Comparison of ENCODE assay signal across 8 cellular contexts in genomic region chr2:179049546-179050311, GRCh38. TPM values are rescaled to one million over a fixed set of nuclear protein-coding genes. Genes with fewer than 3 reads are reported as not detected.
A peak's percentile ranks its signal among the peaks of the same experiment; 100 is the strongest.
DNase-seq lines count a peak whose midpoint lies in the region; ATAC-seq and TF ChIP-seq lines count a peak whose summit lies in the region.

CCDC141 (minus strand) TSS chr2:179050137; CDS start chr2:179049941, 196 bp downstream.

- H2BK5ac ChIP-seq in H9 (ENCODE audit: insufficient read length, low read length): no peak within 1 kb of the TSS

- no peak within 1 kb of the TSS for H2BK12ac ChIP-seq in H9 (ENCODE audit: insufficient read length, low read depth, low read length)

- CTCF ChIA-PET in A673 (lab: Charles Lee): no interaction called here

- POLR2A ChIA-PET in A673 (lab: Charles Lee; ENCODE audit: low non-redundant PET): no interaction called here

- H3T11ph ChIP-seq in H9 (ENCODE audit: low read length): no peak within 1 kb of the TSS

- no peak within 1 kb of the TSS for H4K8ac ChIP-seq in H9 (replicated peaks; ENCODE audit: insufficient read length, low read depth, low read length)

- peaks cover 0 to 5% (median 4%) of the 10 kb centered on the region in 3 experiments; a peak in 3 of 7 replicates for H3K36me3 Mint-ChIP-seq in H9 (ENCODE audit: insufficient read depth in 1 of 3, low read depth in 3 of 3)
- no peaks in the 10 kb centered on the region for H3K36me3 Mint-ChIP-seq in nephron progenitor cell (ENCODE audit: low read depth)

- H3K27ac ChIP-seq in H9 (ENCODE audit: insufficient read length, low read depth, low read length) (no peak within 1 kb of the TSS), MM.1S (ENCODE audit: low read length) (no peak within 1 kb of the TSS; the same call in 1 of the 2 replicates), colonic mucosa (no peak within 1 kb of the TSS), A673 (ENCODE audit: low read depth, low read length, poor library complexity, severe bottlenecking) (no peak within 1 kb of the TSS)

- H4K5ac ChIP-seq in H9 (ENCODE audit: insufficient read length, low read depth, low read length): no peak within 1 kb of the TSS

- H3K18ac ChIP-seq in H9 (ENCODE audit: insufficient read length, low read depth, low read length): no peak within 1 kb of the TSS

- H3K9me3 Mint-ChIP-seq in H9 (no peaks in the 10 kb centered on the region), nephron progenitor cell (peaks cover 8% of the 10 kb centered on the region)

- no peak within 1 kb of the TSS for H2BK15ac ChIP-seq in H9 (ENCODE audit: low read depth, low read length)

- TF ChIP-seq CTCF in H9 (conservative IDR thresholded peaks at IDR 0.05): no peak
- TF ChIP-seq CTCF in MM.1S (IDR thresholded peaks at IDR 0.05; ENCODE audit: low read length): no peak
- no peak for TF ChIP-seq CTCF in colonic mucosa (IDR thresholded peaks at IDR 0.05)
- no peak for TF ChIP-seq CTCF in nephron progenitor cell (IDR thresholded peaks at IDR 0.05)
- no peak for TF ChIP-seq CTCF in A673 (conservative IDR thresholded peaks at IDR 0.05; ENCODE audit: low read depth, low read length)

- no peaks in the 10 kb centered on the region for H3K23me2 ChIP-seq in H9 (ENCODE audit: insufficient read length, low read depth, low read length, poor library complexity, severe bottlenecking)

- DNase-seq in H9: no peak
- peak; percentile 43 for DNase-seq in MM.1S
- no peak for DNase-seq in colonic mucosa
- no peak for DNase-seq in nephron progenitor cell
- DNase-seq in HCEC 1CT: no peak
- DNase-seq in A673 (ENCODE audit: low spot score): no peak
- no peak for DNase-seq in NCI-H1694 (lab: John Stamatoyannopoulos, UW)

- peak; percentile 70 for ATAC-seq in GM18517 (IDR thresholded peaks at IDR 0.05; ENCODE audit: unreplicated experiment)

- H2AK5ac ChIP-seq in H9 (ENCODE audit: insufficient read length, low read length): no peak within 1 kb of the TSS

- H2AFZ ChIP-seq in H9 (ENCODE audit: low read length) (no peak within 1 kb of the TSS), MM.1S (ENCODE audit: low read length) (peak within 1 kb of the TSS; percentile 42; the same call in 1 of the 2 replicates)

- H3K27me3 Mint-ChIP-seq in H9 (ENCODE audit: low read depth) (no peaks in the 10 kb centered on the region; the same call in 1 of the 2 replicates), nephron progenitor cell (ENCODE audit: low read depth, poor library complexity) (no peaks in the 10 kb centered on the region)

- H3K4me2 ChIP-seq in H9 (ENCODE audit: insufficient read depth, insufficient read length, low read length) (peak within 1 kb of the TSS; percentile 61), MM.1S (ENCODE audit: low read depth, low read length) (peak within 1 kb of the TSS; percentile 54)

- H2BK120ac ChIP-seq in H9 (ENCODE audit: low read depth, low read length, poor library complexity, severe bottlenecking): no peak within 1 kb of the TSS

- H3K14ac ChIP-seq in H9 (ENCODE audit: insufficient read depth, low read length): no peak within 1 kb of the TSS

- H3K4me1 ChIP-seq in H9 (ENCODE audit: insufficient read depth, low read length) (peaks cover 2% of the 10 kb centered on the region; the same call in 1 of the 2 replicates), MM.1S (ENCODE audit: low read length) (peaks cover 7% of the 10 kb centered on the region), colonic mucosa (no peaks in the 10 kb centered on the region), A673 (ENCODE audit: insufficient read depth, low read length, poor library complexity, severe bottlenecking) (no peaks in the 10 kb centered on the region)

- H3K4me3 Mint-ChIP-seq in H9 (peak within 1 kb of the TSS in 1 of 2 experiments; percentile 50; a peak in 3 of 5 replicates), nephron progenitor cell (peak within 1 kb of the TSS; percentile 63)

- no CpG with 5 or more reads among the region's 12 CpGs for WGBS in H9 (ENCODE audit: extremely low coverage, insufficient read length, low lambda C conversion rate)

- H4K91ac ChIP-seq in H9 (ENCODE audit: insufficient read length, low read depth, low read length): no peak within 1 kb of the TSS

- no peaks in the 10 kb centered on the region for H3K9me2 ChIP-seq in MM.1S (replicated peaks; ENCODE audit: insufficient read depth, low read length)

- H3K79me1 ChIP-seq in H9 (ENCODE audit: insufficient read depth, low read depth, low read length, poor library complexity, severe bottlenecking): no peaks in the 10 kb centered on the region

- no peak within 1 kb of the TSS for H3K4ac ChIP-seq in H9 (ENCODE audit: low read depth, low read length)

- H3K4me3 ChIP-seq in MM.1S (ENCODE audit: low read length): peak within 1 kb of the TSS; percentile 53
- H3K4me3 ChIP-seq in colonic mucosa: peak within 1 kb of the TSS; percentile 10
- no peak within 1 kb of the TSS for H3K4me3 ChIP-seq in A673 (ENCODE audit: low read depth, low read length, poor library complexity, severe bottlenecking)

- no peak within 1 kb of the TSS for H3K9ac ChIP-seq in H9 (ENCODE audit: extremely low read depth, insufficient read length, low read length)
- H3K9ac ChIP-seq in MM.1S (ENCODE audit: low read length): no peak within 1 kb of the TSS; the same call in 1 of the 2 replicates
- H3K9ac ChIP-seq in colonic mucosa (ENCODE audit: low read depth in 2 of 2, low read length in 2 of 2): no peak within 1 kb of the TSS

- H3K27ac Mint-ChIP-seq in H9 (peak within 1 kb of the TSS in 1 of 3 experiments; percentile 49; a peak in 3 of 7 replicates), nephron progenitor cell (peak within 1 kb of the TSS; percentile 87)

- no peaks in the 10 kb centered on the region for H3K27me3 ChIP-seq in H9 (ENCODE audit: insufficient read depth, low read length)
- 0 out of 2 replicates have a peak, but pooled peaks cover 7% of the 10 kb centered on the region for H3K27me3 ChIP-seq in MM.1S (replicated peaks; ENCODE audit: insufficient read depth, low read length)
- H3K27me3 ChIP-seq in colonic mucosa: no peaks in the 10 kb centered on the region
- H3K27me3 ChIP-seq in A673 (replicated peaks; ENCODE audit: insufficient read depth, low read depth, low read length, poor library complexity): peaks cover 4% of the 10 kb centered on the region

- no peak within 1 kb of the TSS for H2BK20ac ChIP-seq in H9 (ENCODE audit: low read depth, low read length, poor library complexity, severe bottlenecking)

- H3K9me3 ChIP-seq in H9 (ENCODE audit: control insufficient read depth, low read depth, low read length) (no peaks in the 10 kb centered on the region), MM.1S (replicated peaks; ENCODE audit: insufficient read depth, low read length) (no peaks in the 10 kb centered on the region), colonic mucosa (no peaks in the 10 kb centered on the region), A673 (ENCODE audit: low read depth, low read length, poor library complexity, severe bottlenecking) (no peaks in the 10 kb centered on the region)

- BruUV-seq in A673 (replicated peaks; lab: Mats Ljungman, UMichigan): no TSS peak

- intact Hi-C loops in colonic mucosa (cut with DNase I): no loop called here
- intact Hi-C loops in A673 (cut with micrococcal nuclease; ENCODE audit: unreplicated experiment): no loop called here

- H3K56ac ChIP-seq in H9 (ENCODE audit: insufficient read length, low read depth, low read length): no peak within 1 kb of the TSS

- no peaks in the 10 kb centered on the region for H4K20me1 ChIP-seq in H9 (ENCODE audit: control insufficient read depth, insufficient read depth, insufficient read length)
- no peaks in the 10 kb centered on the region for H4K20me1 ChIP-seq in MM.1S (ENCODE audit: insufficient read depth, low read length)

- no peaks in the 10 kb centered on the region for H3F3A ChIP-seq in MM.1S (ENCODE audit: insufficient read depth, low read length)

- H3K36me3 ChIP-seq in MM.1S (replicated peaks; ENCODE audit: insufficient read depth, low read length) (no peaks in the 10 kb centered on the region), colonic mucosa (no peaks in the 10 kb centered on the region), A673 (ENCODE audit: insufficient read depth, low read length, poor library complexity, severe bottlenecking) (no peaks in the 10 kb centered on the region)

- H3K4me1 Mint-ChIP-seq in H9 (peaks cover 21 to 22% of the 10 kb centered on the region in 2 experiments), nephron progenitor cell (no peaks in the 10 kb centered on the region)

- no peak within 1 kb of the TSS for H3K23ac ChIP-seq in H9 (ENCODE audit: insufficient read length, low read depth, low read length)

- no peaks in the 10 kb centered on the region for H3K79me2 ChIP-seq in H9 (ENCODE audit: insufficient read depth, low read length)
- no peaks in the 10 kb centered on the region for H3K79me2 ChIP-seq in MM.1S (ENCODE audit: low read length)

RNA-seq across cellular contexts. Expression of gene CCDC141, which starts in this region (rescaled TPM):
- total RNA-seq in H9 (2021) (0.83 and 1.0 TPM in 2 replicates), colonic mucosa (1 to 10 TPM in 1 of 2 donors, under 1 TPM in 1; 0.42 to 1.0 TPM), A673 (2021) (not detected in 2 replicates)
